Comparison of ENCODE assay signal across 8 cellular contexts in genomic region chr17:49787932-49788442, GRCh38. TPM values are rescaled to one million over a fixed set of nuclear protein-coding genes. Genes with fewer than 3 reads are reported as not detected.
DNase-seq lines count a peak whose midpoint lies in the region; TF ChIP-seq lines count a peak whose summit lies in the region.

No MANE protein-coding gene starts in this region.

- H3K36me3 ChIP-seq in BE2C = peaks cover 30% of the 10 kb centered on the region

- no peak for TF ChIP-seq CTCF in BE2C (IDR thresholded peaks at IDR 0.05; ENCODE audit: low read depth, low read length)

- H3K36me3 Mint-ChIP-seq in activated naive CD8-positive, alpha-beta T cell treated with anti-CD3 and anti-CD28 coated beads for 36 hours = peaks cover 31% of the 10 kb centered on the region

- H3K27me3 ChIP-seq in BE2C (no peaks in the 10 kb centered on the region), layer of hippocampus (ENCODE audit: control insufficient read depth, insufficient read depth, low read length) (no peaks in the 10 kb centered on the region)

- no peaks in the 10 kb centered on the region for H3K9me3 ChIP-seq in BE2C

- H3K27ac ChIP-seq in layer of hippocampus (ENCODE audit: low read depth, low read length) = peak overlapping the region; percentile 98
- H3K27ac ChIP-seq in temporal lobe (ENCODE audit: low read depth, low read length) = peak overlapping the region; percentile 100

- no peaks in the 10 kb centered on the region for H3K9me3 Mint-ChIP-seq in activated naive CD8-positive, alpha-beta T cell treated with anti-CD3 and anti-CD28 coated beads for 36 hours

- DNase-seq in BE2C (no peak), Kasumi-1 (lab: John Stamatoyannopoulos, UW) (peak; percentile 56 to 69), islet precursor cell (no peak), RKO (ENCODE audit: low spot score) (no peak), iPS-NIHi7 (ENCODE audit: extremely low spot score) (no peak)
- DNase-seq in activated naive CD8-positive, alpha-beta T cell treated with anti-CD3 and anti-CD28 coated beads for 36 hours = no peak

- H3K27me3 Mint-ChIP-seq in activated naive CD8-positive, alpha-beta T cell treated with anti-CD3 and anti-CD28 coated beads for 36 hours = no peaks in the 10 kb centered on the region

- peaks cover 3% of the 10 kb centered on the region; the same call in 1 of the 2 replicates for H3K4me1 ChIP-seq in BE2C

- H3K4me3 Mint-ChIP-seq in activated naive CD8-positive, alpha-beta T cell treated with anti-CD3 and anti-CD28 coated beads for 36 hours = peak overlapping the region; percentile 94

- H3K4me3 ChIP-seq in BE2C (ENCODE audit: low read depth, low read length) = peak overlapping the region; percentile 99

- H3K4me1 Mint-ChIP-seq in activated naive CD8-positive, alpha-beta T cell treated with anti-CD3 and anti-CD28 coated beads for 36 hours = peaks cover 44% of the 10 kb centered on the region

- H3K27ac Mint-ChIP-seq in activated naive CD8-positive, alpha-beta T cell treated with anti-CD3 and anti-CD28 coated beads for 36 hours = peak overlapping the region; percentile 98

RNA-seq across cellular contexts. Expression of gene KAT7, which starts 0.5 kb away (rescaled TPM):
- 38.5 TPM for polyA plus RNA-seq in BE2C (2012; ENCODE audit: insufficient read depth, insufficient read length, low read depth)
- 10 to 100 TPM; 65.9 to 67.2 TPM for total RNA-seq in activated naive CD8-positive, alpha-beta T cell treated with anti-CD3 and anti-CD28 coated beads for 36 hours
- 38.1 TPM for total RNA-seq in temporal lobe

RNA-seq across cellular contexts. Expression of gene FAM117A, which starts 24.1 kb away (rescaled TPM):
- polyA plus RNA-seq in BE2C (2012; ENCODE audit: insufficient read depth, insufficient read length, low read depth) = 17.0 TPM
- total RNA-seq in activated naive CD8-positive, alpha-beta T cell treated with anti-CD3 and anti-CD28 coated beads for 36 hours = 10 to 100 TPM; 16.2 to 16.4 TPM
- total RNA-seq in temporal lobe = 0.98 TPM

RNA-seq across cellular contexts. Expression of gene TAC4, which starts 59.9 kb away (rescaled TPM):
- not detected for polyA plus RNA-seq in BE2C (2012; ENCODE audit: insufficient read depth, insufficient read length, low read depth)
- total RNA-seq in activated naive CD8-positive, alpha-beta T cell treated with anti-CD3 and anti-CD28 coated beads for 36 hours = not detected
- total RNA-seq in temporal lobe = not detected

Comparison
In these comparisons a context has a peak if more than half of its experiments do, and no peak if none do; other contexts are left out.
1. DNase-seq: peak in Kasumi-1 (2 of 2); none in BE2C (single experiment), activated naive CD8-positive, alpha-beta T cell treated with anti-CD3 and anti-CD28 coated beads for 36 hours (single experiment), islet precursor cell (single experiment), RKO (single experiment) and iPS-NIHi7 (single experiment).